ENCODE assay signal across 1 cellular context in genomic region chr5:102671033-102671734, GRCh38.
TF ChIP-seq lines count a peak whose summit lies in the region.

No MANE protein-coding gene starts in this region.

TF ChIP-seq in H1, 55 proteins besides CTCF, POLR2A, EP300 and RAD21:
- peak; percentile 40; the same call in 1 of the 2 replicates for TF ChIP-seq YY1 (IDR thresholded peaks at IDR 0.05; ENCODE audit: low read depth, low read length)
- TF ChIP-seq PHF8 (conservative IDR thresholded peaks at IDR 0.05; ENCODE audit: low read depth, low read length), result 0 out of 2 replicates have a peak, but pooled peaks have one; percentile 25
